1 cellular context compared by ENCODE assay signal in the genomic region with DNA sequence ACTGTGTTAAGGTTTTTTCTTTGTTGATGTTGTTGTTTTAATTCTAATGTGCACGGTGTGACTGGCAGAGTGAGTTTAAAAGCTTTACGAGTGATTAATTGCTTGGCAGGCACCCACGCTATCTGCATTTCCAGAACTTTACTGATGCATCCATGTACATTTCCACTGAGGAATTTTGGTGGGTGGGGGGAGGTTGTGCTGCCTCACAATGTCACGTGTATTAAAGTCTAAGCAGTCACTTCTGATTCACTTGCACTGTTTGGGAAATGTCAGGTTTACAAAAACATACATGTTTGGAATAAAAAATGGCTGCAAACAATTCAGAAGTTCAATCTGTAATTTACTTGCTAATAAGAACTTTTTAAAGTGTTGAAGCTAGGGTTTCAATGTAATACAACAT.
TF ChIP-seq lines count a peak whose summit lies in the region.

No MANE protein-coding gene starts in this region.

TF ChIP-seq in IMR-90, 13 proteins besides CTCF, POLR2A, EP300 and RAD21 (continued from another document):
- TF ChIP-seq, protein P1, sequence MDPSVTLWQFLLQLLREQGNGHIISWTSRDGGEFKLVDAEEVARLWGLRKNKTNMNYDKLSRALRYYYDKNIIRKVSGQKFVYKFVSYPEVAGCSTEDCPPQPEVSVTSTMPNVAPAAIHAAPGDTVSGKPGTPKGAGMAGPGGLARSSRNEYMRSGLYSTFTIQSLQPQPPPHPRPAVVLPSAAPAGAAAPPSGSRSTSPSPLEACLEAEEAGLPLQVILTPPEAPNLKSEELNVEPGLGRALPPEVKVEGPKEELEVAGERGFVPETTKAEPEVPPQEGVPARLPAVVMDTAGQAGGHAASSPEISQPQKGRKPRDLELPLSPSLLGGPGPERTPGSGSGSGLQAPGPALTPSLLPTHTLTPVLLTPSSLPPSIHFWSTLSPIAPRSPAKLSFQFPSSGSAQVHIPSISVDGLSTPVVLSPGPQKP (IDR thresholded peaks at IDR 0.05; ENCODE audit: borderline replicate concordance, low read depth, low read length) = no peak
